Comparison of ENCODE assay signal across 8 cellular contexts in genomic region chr19:1592755-1593628, GRCh38. TPM values are rescaled to one million over a fixed set of nuclear protein-coding genes. Genes with fewer than 3 reads are reported as not detected.
DNase-seq lines count a peak whose midpoint lies in the region; ATAC-seq, FAIRE-seq and TF ChIP-seq lines count a peak whose summit lies in the region.

Gene MBD3, minus strand, starts transcription at chr19:1592865. Its CDS starts 234 bp downstream, at chr19:1592631.

- TF ChIP-seq CTCF in AG04449 (IDR thresholded peaks at IDR 0.05; ENCODE audit: insufficient read depth, low read length, missing control alignments) (no peak), keratinocyte (optimal IDR thresholded peaks at IDR 0.05 in 1 of 3, IDR thresholded peaks at IDR 0.05 in 1 of 3, conservative IDR thresholded peaks at IDR 0.05 in 1 of 3; ENCODE audit: extremely low read depth in 1 of 3, insufficient read depth in 2 of 3, low read length in 3 of 3) (no peak)

- no peaks in the 10 kb centered on the region for H3K9me3 ChIP-seq in keratinocyte (ENCODE audit: control insufficient read depth, low read depth, low read length)

- CTCF ChIA-PET in AG04449 (lab: Yijun Ruan, JAX): interaction anchor here (0.6 to 2.3 kb wide), 6 partner anchors 9 to 79 kb away, joined by 3 to 7 read pairs (median 4); no protein-coding TSS in a partner anchor

- FAIRE-seq in keratinocyte (lab: Jason Lieb, UNC): no peak

- H3K27ac ChIP-seq in keratinocyte (ENCODE audit: control insufficient read depth, insufficient read depth, low read length): peak within 1 kb of the TSS; percentile 89

- peak within 1 kb of the TSS; percentile 98 for H3K9ac ChIP-seq in keratinocyte (ENCODE audit: control insufficient read depth, extremely low read depth, insufficient read depth, low read length)

- H4K20me1 ChIP-seq in keratinocyte (ENCODE audit: control insufficient read depth, extremely low read depth, insufficient read depth, low read length): peaks cover 7% of the 10 kb centered on the region

- H2AFZ ChIP-seq in keratinocyte (ENCODE audit: control insufficient read depth, low read length): peak within 1 kb of the TSS; percentile 78

- H3K27me3 ChIP-seq in keratinocyte (ENCODE audit: control insufficient read depth, extremely low read depth, insufficient read depth, low read length): no peaks in the 10 kb centered on the region

- peak within 1 kb of the TSS; percentile 95 for H3K4me2 ChIP-seq in keratinocyte (ENCODE audit: control insufficient read depth, extremely low read depth, insufficient read depth, low read depth, low read length)

- POLR2A ChIA-PET in AG04449 (lab: Yijun Ruan, JAX): interaction anchor here (0.8 to 2.1 kb wide), 4 partner anchors 9 to 27 kb away, joined by 3 to 11 read pairs (median 6); partner anchors contain the start of gene UQCR11

- H3K4me3 ChIP-seq in AG04449 (ENCODE audit: low read depth, low read length) (peak within 1 kb of the TSS; percentile 84), keratinocyte (ENCODE audit: control insufficient read depth in 2 of 3, extremely low read depth in 1 of 3, insufficient read depth in 2 of 3, low read depth in 1 of 3, low read length in 3 of 3) (peak within 1 kb of the TSS; percentile 94 to 96 (median 94))

- no peaks in the 10 kb centered on the region for H3K9me1 ChIP-seq in keratinocyte (ENCODE audit: control insufficient read depth, extremely low read depth, insufficient read depth, low read length)

- peak; percentile 52 for DNase-seq in AG04449 (ENCODE audit: low read depth, low spot score)
- DNase-seq in NCI-H226: peak; percentile 73
- DNase-seq in activated CD4-positive, CD25-positive, alpha-beta regulatory T cell (lab: John Stamatoyannopoulos, UW): peak; percentile 73 to 84 (median 79)
- DNase-seq in central memory CD4-positive, alpha-beta T cell: peak; percentile 84
- DNase-seq in keratinocyte (ENCODE audit: low read depth, low spot score): peak; percentile 61
- peak; percentile 67 to 81 (median 73) for DNase-seq in stimulated activated CD4-positive, alpha-beta T cell treated with anti-CD3 and anti-CD28 coated beads, Interleukin-12 subunit alpha, Interleukin-12 subunit beta, amount 100 ng/mL, for 48 hours (ENCODE audit: low read depth in 2 of 3, low spot score in 1 of 3)

- peaks cover 29% of the 10 kb centered on the region for H3K4me1 ChIP-seq in keratinocyte (ENCODE audit: control insufficient read depth, extremely low read depth, insufficient read depth, low read length)

- peak; percentile 72 for ATAC-seq in GM18909 (IDR thresholded peaks at IDR 0.05; ENCODE audit: poor library complexity, unreplicated experiment)
- peak; percentile 80 for ATAC-seq in HG03175 (IDR thresholded peaks at IDR 0.05; ENCODE audit: unreplicated experiment)

- peaks cover 9 to 13% of the 10 kb centered on the region in 2 experiments for H3K36me3 ChIP-seq in keratinocyte (ENCODE audit: control insufficient read depth in 2 of 2, extremely low read depth in 1 of 2, insufficient read depth in 2 of 2, low read length in 2 of 2)

- H3K79me2 ChIP-seq in keratinocyte (ENCODE audit: control insufficient read depth, insufficient read depth, low read length): peaks cover 32% of the 10 kb centered on the region

- dilution Hi-C loops in keratinocyte (cut with MboI; ENCODE audit: extremely low pct_ligation_motif_present, low sequenced_read_pairs): no loop called here

RNA-seq across cellular contexts. Expression of gene MBD3, which starts in this region (rescaled TPM):
- 16.6 to 27.4 TPM (median 21.9 TPM) in 3 replicates for polyA plus RNA-seq in keratinocyte
- 6.5 TPM for polyA plus RNA-seq in keratinocyte (2011; ENCODE audit: low read depth)
- polyA plus RNA-seq in keratinocyte (2011; cell fraction: cytosol; rRNA removed): 14.2 and 35.0 TPM in 2 replicates
- polyA plus RNA-seq in keratinocyte (2011; cell fraction: nucleus; rRNA removed): 39.6 and 62.3 TPM in 2 replicates
- 23.8 and 42.8 TPM in 2 replicates for polyA plus RNA-seq in keratinocyte (2012; ENCODE audit: low replicate concordance)
- polyA minus RNA-seq in keratinocyte: 25.1 to 33.3 TPM (median 28.8 TPM) in 3 replicates
- polyA minus RNA-seq in keratinocyte (2011; cell fraction: cytosol; rRNA and poly(A)+ RNA removed): 57.6 TPM
- polyA minus RNA-seq in keratinocyte (2011; cell fraction: nucleus; rRNA and poly(A)+ RNA removed): 27.7 and 31.1 TPM in 2 replicates

Comparison
In these comparisons a context has a peak if more than half of its experiments do, and no peak if none do; other contexts are left out.
1. Peak in every context shown above with its lines: DNase-seq, ATAC-seq, H3K4me3 ChIP-seq and H3K27ac ChIP-seq.